1 cellular context compared by ENCODE assay signal in the genomic region with DNA sequence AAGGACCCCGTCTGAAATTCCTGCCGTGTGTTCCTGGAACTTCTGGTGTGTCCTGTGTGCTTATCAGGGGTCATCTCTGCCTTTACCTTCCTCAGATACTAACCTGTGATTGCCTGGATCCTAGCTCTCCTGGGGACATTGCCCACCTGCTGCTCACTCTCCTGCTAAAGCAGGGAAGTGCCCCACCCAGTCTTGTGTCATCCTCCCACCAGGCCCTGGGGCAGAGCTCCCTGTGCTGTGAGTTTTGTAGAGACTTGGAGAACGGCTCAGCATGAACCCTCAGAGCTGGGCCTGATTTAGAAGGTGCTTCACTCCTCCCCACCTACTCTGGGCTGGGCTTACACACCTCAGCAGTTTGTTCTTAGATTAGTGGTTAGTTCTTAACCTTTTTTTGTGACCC.
A peak's percentile ranks its signal among the peaks of the same experiment; 100 is the strongest.
TF ChIP-seq lines count a peak whose summit lies in the region.

No MANE protein-coding gene starts in this region.

TF ChIP-seq in HEK293, 187 proteins besides CTCF, POLR2A, EP300 and RAD21:
- TF ChIP-seq SCRT1 (tag by site-specific recombination; IDR thresholded peaks at IDR 0.05; ENCODE audit: borderline replicate concordance), result 0 out of 2 replicates have a peak, but pooled peaks have one; percentile 9
- TF ChIP-seq, protein P1, sequence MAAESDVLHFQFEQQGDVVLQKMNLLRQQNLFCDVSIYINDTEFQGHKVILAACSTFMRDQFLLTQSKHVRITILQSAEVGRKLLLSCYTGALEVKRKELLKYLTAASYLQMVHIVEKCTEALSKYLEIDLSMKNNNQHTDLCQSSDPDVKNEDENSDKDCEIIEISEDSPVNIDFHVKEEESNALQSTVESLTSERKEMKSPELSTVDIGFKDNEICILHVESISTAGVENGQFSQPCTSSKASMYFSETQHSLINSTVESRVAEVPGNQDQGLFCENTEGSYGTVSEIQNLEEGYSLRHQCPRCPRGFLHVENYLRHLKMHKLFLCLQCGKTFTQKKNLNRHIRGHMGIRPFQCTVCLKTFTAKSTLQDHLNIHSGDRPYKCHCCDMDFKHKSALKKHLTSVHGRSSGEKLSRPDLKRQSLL (tag by site-specific recombination; IDR thresholded peaks at IDR 0.05), result no peak
- TF ChIP-seq ZIC2 (tag by site-specific recombination; IDR thresholded peaks at IDR 0.05), result peak; percentile 75
- TF ChIP-seq ZNF114 (tag by site-specific recombination; IDR thresholded peaks at IDR 0.05), result no peak
- 0 out of 2 replicates have a peak, but pooled peaks have one; percentile 6 for TF ChIP-seq EGR2 (tag by site-specific recombination; IDR thresholded peaks at IDR 0.05; ENCODE audit: low read depth)
- peak; percentile 82 for TF ChIP-seq SCRT2 (tag by site-specific recombination; IDR thresholded peaks at IDR 0.05)
- peak; percentile 41 for TF ChIP-seq GLIS1 (tag by site-specific recombination; IDR thresholded peaks at IDR 0.05)
- 0 out of 2 replicates have a peak, but pooled peaks have one; percentile 24 for TF ChIP-seq ZFHX2 (tag by site-specific recombination; conservative IDR thresholded peaks at IDR 0.05)
- no peak for TF ChIP-seq ZNF792 (tag by site-specific recombination; IDR thresholded peaks at IDR 0.05)
- TF ChIP-seq ZNF335 (tag by site-specific recombination; conservative IDR thresholded peaks at IDR 0.05), result 0 out of 2 replicates have a peak, but pooled peaks have one; percentile 29
